In genomic region chr7:1104514-1105179, GRCh38 we compare ENCODE assay signal across 18 cellular contexts. TPM values are rescaled to one million over a fixed set of nuclear protein-coding genes. Genes with fewer than 3 reads are reported as not detected.
A peak's percentile ranks its signal among the peaks of the same experiment; 100 is the strongest.
DNase-seq lines count a peak whose midpoint lies in the region; ATAC-seq and TF ChIP-seq lines count a peak whose summit lies in the region.
"Had no signal": no experiment of that assay in that cellular context is flagged by ENCODE, and none has a peak within 500 bp of the region (broad histone marks: within the 10 kb centered on the region; RNA-seq: fewer than 3 reads in every experiment).

No MANE protein-coding gene starts in this region.

- TF ChIP-seq POLR2A in gastrocnemius medialis (IDR thresholded peaks at IDR 0.05) = no peak

- peak overlapping the region; percentile 46 to 77 for H3K27ac Mint-ChIP-seq in effector memory CD8-positive, alpha-beta T cell
- H3K27ac Mint-ChIP-seq: activated T-helper 2 cell treated with anti-CD3 and anti-CD28 coated beads, Interferon-gamma antibody, Interleukin-2, Interleukin-4, amounts not matched to agents 10 μg/mL and 5 μg/mL and 100 μg/mL, durations not matched to agents 14 hours and 24 hours and 36 hours had no signal

- no peaks in the 10 kb centered on the region for H3K9me3 Mint-ChIP-seq in effector memory CD8-positive, alpha-beta T cell
- H3K9me3 Mint-ChIP-seq: activated T-helper 2 cell treated with anti-CD3 and anti-CD28 coated beads, Interferon-gamma antibody, Interleukin-2, Interleukin-4, amounts not matched to agents 10 μg/mL and 5 μg/mL and 100 μg/mL, durations not matched to agents 14 hours and 24 hours and 36 hours; naive B cell had no signal

- H3K4me3 Mint-ChIP-seq in effector memory CD8-positive, alpha-beta T cell = peak overlapping the region in 1 of 2 donors; percentile 79

- H3K27ac ChIP-seq in DOHH2 (ENCODE audit: low read depth, low read length) = peak overlapping the region; percentile 63
- peak overlapping the region; percentile 23 for H3K27ac ChIP-seq in KOPT-K1 (ENCODE audit: low read depth, low read length, poor library complexity, severe bottlenecking)
- H3K27ac ChIP-seq in gastrocnemius medialis = peak overlapping the region; percentile 11 to 46 (median 41)
- H3K27ac ChIP-seq: SJSA1, thoracic aorta, WERI-Rb-1 had no signal

- ATAC-seq in effector memory CD8-positive, alpha-beta T cell (replicated peaks) = no peak
- ATAC-seq in gastrocnemius medialis = no peak
- ATAC-seq in esophagus mucosa = no peak
- ATAC-seq in GM19463 (IDR thresholded peaks at IDR 0.05; ENCODE audit: unreplicated experiment) = no peak

- peaks cover 9 to 11% of the 10 kb centered on the region in 2 donors for H3K4me1 Mint-ChIP-seq in effector memory CD8-positive, alpha-beta T cell (ENCODE audit: low read depth in 2 of 2)

- no peaks in the 10 kb centered on the region for H4K20me1 ChIP-seq in DOHH2 (ENCODE audit: control insufficient read depth, insufficient read depth, low read depth, low read length)

- intact Hi-C loops in gastrocnemius medialis (cut with DNase I; ENCODE audit: low total_unique reads) = no loop called here

- no peak for DNase-seq in effector memory CD8-positive, alpha-beta T cell
- DNase-seq in gastrocnemius medialis = no peak
- no peak for DNase-seq in KBM-7
- DNase-seq: kidney glomerular epithelial cell; mesendoderm; NCI-H1105; NCI-H2081; NCI-H446; NK-92 treated with Interleukin-12 subunit alpha and Interleukin-12 subunit beta, amount 100 ng/mL, for 24 hours; WERI-Rb-1 had no signal

- in situ Hi-C loops in gastrocnemius medialis (cut with MboI; ENCODE audit: low sequenced_read_pairs in 4 of 4) = no loop called here
- in situ Hi-C loops in KBM-7 (cut with MboI; ENCODE audit: low pct_unique_long_range_greater_than_20kb, low sequenced_read_pairs) = no loop called here

- H3K4me2 ChIP-seq in DOHH2 (ENCODE audit: low read length) = peak overlapping the region; percentile 80

- H3F3A ChIP-seq in DOHH2 (ENCODE audit: control insufficient read depth, insufficient read depth) = peaks cover 13% of the 10 kb centered on the region; the same call in 1 of the 2 replicates

- peaks cover 5% of the 10 kb centered on the region for H3K36me3 Mint-ChIP-seq in effector memory CD8-positive, alpha-beta T cell (ENCODE audit: insufficient read depth)

- H3K36me3 ChIP-seq in DOHH2 (ENCODE audit: control insufficient read depth, low read length) (peaks cover 6% of the 10 kb centered on the region), KOPT-K1 (ENCODE audit: insufficient read depth, low read length) (no peaks in the 10 kb centered on the region), gastrocnemius medialis (no peaks in the 10 kb centered on the region)
- H3K36me3 ChIP-seq: SJSA1, thoracic aorta, WERI-Rb-1 had no signal

- no peak for TF ChIP-seq CTCF in DOHH2 (IDR thresholded peaks at IDR 0.05; ENCODE audit: low read depth, low read length, poor library complexity, severe bottlenecking)
- no peak for TF ChIP-seq CTCF in gastrocnemius medialis (IDR thresholded peaks at IDR 0.05 in 4 of 5, conservative IDR thresholded peaks at IDR 0.05 in 1 of 5)

- H3K27me3 ChIP-seq in DOHH2 (ENCODE audit: control insufficient read depth, low read length) = no peaks in the 10 kb centered on the region
- H3K27me3 ChIP-seq in gastrocnemius medialis = no peaks in the 10 kb centered on the region
- H3K27me3 ChIP-seq: SJSA1 had no signal

- peaks cover 55% of the 10 kb centered on the region for H3K79me2 ChIP-seq in DOHH2 (ENCODE audit: control insufficient read depth, low read length)

- H3K4me3 ChIP-seq in DOHH2 (ENCODE audit: low read length) = peak overlapping the region; percentile 56
- no peak overlapping the region for H3K4me3 ChIP-seq in gastrocnemius medialis
- H3K4me3 ChIP-seq: SJSA1, thoracic aorta had no signal

- H3K27me3 Mint-ChIP-seq in effector memory CD8-positive, alpha-beta T cell = no peaks in the 10 kb centered on the region

- H3K4me1 ChIP-seq in DOHH2 (ENCODE audit: control insufficient read depth, low read length) (peaks cover 46% of the 10 kb centered on the region), gastrocnemius medialis (peaks cover 11 to 28% of the 10 kb centered on the region in 2 donors)
- H3K4me1 ChIP-seq: SJSA1 had no signal

- no peaks in the 10 kb centered on the region for H3K9me2 ChIP-seq in DOHH2 (replicated peaks; ENCODE audit: control insufficient read depth, low read length)

- H3K9me3 ChIP-seq in DOHH2 (ENCODE audit: control insufficient read depth, insufficient read depth, low read length) (no peaks in the 10 kb centered on the region), KOPT-K1 (ENCODE audit: insufficient read depth, low read length, poor library complexity, severe bottlenecking) (no peaks in the 10 kb centered on the region), gastrocnemius medialis (no peaks in the 10 kb centered on the region)
- H3K9me3 ChIP-seq: SJSA1, thoracic aorta had no signal

RNA-seq across cellular contexts. Expression of gene GPER1, which starts 16.7 kb away (rescaled TPM):
- 1 to 10 TPM in 3 of 4 donors, under 1 TPM in 1; 0.92 to 3.2 (median 2.1) TPM for total RNA-seq in gastrocnemius medialis
- total RNA-seq in esophagus mucosa = 1.6 TPM
- total RNA-seq: SJSA1 had no signal

RNA-seq across cellular contexts. Expression of gene ZFAND2A, which starts 55.3 kb away (rescaled TPM):
- total RNA-seq in gastrocnemius medialis = 10 to 100 TPM; 12.0 to 17.9 (median 14.1) TPM
- 13.5 TPM for total RNA-seq in esophagus mucosa
